ENCODE assay signal across 21 cellular contexts in genomic region chr3:100910986-100911385, GRCh38.
"Had no signal": no experiment of that assay in that cellular context is flagged by ENCODE, and none has a peak within 500 bp of the region (broad histone marks: within the 10 kb centered on the region; RNA-seq: fewer than 3 reads in every experiment).

No MANE protein-coding gene starts in this region.

- ATAC-seq: activated CD4-positive, CD25-positive, alpha-beta regulatory T cell treated with anti-CD3 and anti-CD28 coated beads, Interleukin-2, amount 50 U/mL, for 24 hours; activated CD8-positive, alpha-beta memory T cell treated with anti-CD3 and anti-CD28 coated beads, Interleukin-2, amount 10 ng/mL, durations not matched to agents 7 days and 5 days had no signal

- H3K27me3 ChIP-seq: Peyer's patch had no signal

- H3K27me3 Mint-ChIP-seq: brain had no signal

- H3K4me3 Mint-ChIP-seq: activated CD8-positive, alpha-beta memory T cell treated with anti-CD3 and anti-CD28 coated beads, Interleukin-2, amount 10 ng/mL, durations not matched to agents 7 days and 5 days; activated naive CD4-positive, alpha-beta T cell treated with anti-CD3 and anti-CD28 coated beads for 36 hours; activated naive CD8-positive, alpha-beta T cell treated with anti-CD3 and anti-CD28 coated beads for 36 hours; activated T-cell treated with anti-CD3 and anti-CD28 coated beads, Interleukin-2, amount 50 U/mL, for 24 hours; activated T-helper 1 cell treated with anti-CD3 and anti-CD28 coated beads, Interleukin-12 subunit alpha, Interleukin-12 subunit beta, Interleukin-2, Interleukin-4 antibody, amounts not matched to agents 30 ng/mL and 10 ng/mL and 1 ng/mL, durations not matched to agents 14 hours and 24 hours and 36 hours; brain; central memory CD8-positive, alpha-beta T cell; T-helper 1 cell treated with Interleukin-12 subunit alpha and Interleukin-12 subunit beta and Interleukin-4 antibody, amounts not matched to agents 30 μg/mL and 1 μg/mL, for 36 hours had no signal

- H3K27ac ChIP-seq: KMS-11, Peyer's patch had no signal

- H3K36me3 Mint-ChIP-seq: activated CD8-positive, alpha-beta memory T cell treated with anti-CD3 and anti-CD28 coated beads, Interleukin-2, amount 10 ng/mL, durations not matched to agents 7 days and 5 days; activated naive CD8-positive, alpha-beta T cell treated with anti-CD3 and anti-CD28 coated beads for 36 hours; brain had no signal

- H3K9me3 ChIP-seq: Peyer's patch had no signal

- H3K27ac Mint-ChIP-seq: activated CD8-positive, alpha-beta memory T cell treated with anti-CD3 and anti-CD28 coated beads, Interleukin-2, amount 10 ng/mL, durations not matched to agents 7 days and 5 days; activated naive CD4-positive, alpha-beta T cell treated with anti-CD3 and anti-CD28 coated beads for 36 hours; activated naive CD8-positive, alpha-beta T cell treated with anti-CD3 and anti-CD28 coated beads for 36 hours; activated T-cell treated with anti-CD3 and anti-CD28 coated beads, Interleukin-2, amount 50 U/mL, for 24 hours; activated T-helper 1 cell treated with anti-CD3 and anti-CD28 coated beads, Interleukin-12 subunit alpha, Interleukin-12 subunit beta, Interleukin-2, Interleukin-4 antibody, amounts not matched to agents 30 ng/mL and 10 ng/mL and 1 ng/mL, durations not matched to agents 14 hours and 24 hours and 36 hours; brain; T-helper 1 cell treated with Interleukin-12 subunit alpha and Interleukin-12 subunit beta and Interleukin-4 antibody, amounts not matched to agents 30 μg/mL and 1 μg/mL, for 36 hours had no signal

- H3K4me1 ChIP-seq: Peyer's patch had no signal

- H3K36me3 ChIP-seq: Peyer's patch had no signal

- H3K9ac ChIP-seq: KMS-11 had no signal

- DNase-seq: activated CD4-positive, alpha-beta T cell treated with anti-CD3 and anti-CD28 coated beads for 4 hours; activated CD8-positive, alpha-beta memory T cell treated with anti-CD3 and anti-CD28 coated beads, Interleukin-2, amount 10 ng/mL, durations not matched to agents 7 days and 5 days; activated effector memory CD4-positive, alpha-beta T cell treated with anti-CD3 and anti-CD28 coated beads, Interleukin-2, amount 50 U/mL, for 16 hours; activated naive CD4-positive, alpha-beta T cell treated with anti-CD3 and anti-CD28 coated beads for 36 hours; activated naive CD8-positive, alpha-beta T cell treated with anti-CD3 and anti-CD28 coated beads for 36 hours; activated T-cell treated with anti-CD3 and anti-CD28 coated beads, Interleukin-2, amount 50 U/mL, for 24 hours; aorta; NCI-H1105 treated with DMSO at 0.1 percent for 48 hours; NCI-H1436 treated with DMSO at 0.1 percent for 48 hours; NCI-H187; NCI-H2081 treated with DMSO at 0.1 percent for 48 hours; NCI-H446; NCI-H524; Peyer's patch; SHP77 treated with DMSO at 0.1 percent for 48 hours had no signal

- H3K4me3 ChIP-seq: Peyer's patch had no signal

- H3K4me2 ChIP-seq: KMS-11 had no signal

- H3K9me3 Mint-ChIP-seq: activated naive CD8-positive, alpha-beta T cell treated with anti-CD3 and anti-CD28 coated beads for 36 hours; activated T-cell treated with anti-CD3 and anti-CD28 coated beads, Interleukin-2, amount 50 U/mL, for 24 hours; activated T-helper 1 cell treated with anti-CD3 and anti-CD28 coated beads, Interleukin-12 subunit alpha, Interleukin-12 subunit beta, Interleukin-2, Interleukin-4 antibody, amounts not matched to agents 30 ng/mL and 10 ng/mL and 1 ng/mL, durations not matched to agents 14 hours and 24 hours and 36 hours; T-helper 1 cell treated with Interleukin-12 subunit alpha and Interleukin-12 subunit beta and Interleukin-4 antibody, amounts not matched to agents 30 μg/mL and 1 μg/mL, for 36 hours had no signal

- H3K4me1 Mint-ChIP-seq: activated CD8-positive, alpha-beta memory T cell treated with anti-CD3 and anti-CD28 coated beads, Interleukin-2, amount 10 ng/mL, durations not matched to agents 7 days and 5 days; activated naive CD8-positive, alpha-beta T cell treated with anti-CD3 and anti-CD28 coated beads for 36 hours; brain; central memory CD8-positive, alpha-beta T cell had no signal
